ENCODE assay signal across 6 cellular contexts in the genomic region with DNA sequence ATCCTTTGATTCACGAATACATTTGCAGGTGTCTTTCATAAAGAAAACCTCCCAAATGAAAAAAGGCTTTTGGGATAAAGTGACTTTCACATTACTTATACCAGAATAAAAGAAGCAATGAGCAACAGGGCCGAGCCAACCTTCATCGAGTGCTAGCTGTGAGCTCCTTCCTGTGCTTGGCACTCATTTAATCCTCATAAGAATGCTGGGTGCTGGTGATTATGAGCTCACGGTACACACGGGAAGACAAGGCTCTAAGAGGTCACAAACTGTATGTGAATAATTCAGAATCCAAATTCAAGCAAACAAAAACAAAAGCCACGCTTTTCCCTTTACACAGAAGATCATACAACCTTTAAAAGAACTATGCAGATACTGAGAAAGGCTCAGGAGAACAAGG.
"Had no signal": no experiment of that assay in that cellular context is flagged by ENCODE, and none has a peak within 500 bp of the region (broad histone marks: within the 10 kb centered on the region; RNA-seq: fewer than 3 reads in every experiment).

No MANE protein-coding gene starts in this region.

- H3K36me3 ChIP-seq: ovary, prostate gland, stomach, transverse colon had no signal

- H3K27me3 ChIP-seq: ovary, stomach, testis, transverse colon had no signal

- H3K9me3 ChIP-seq: ovary, prostate gland, stomach, testis, transverse colon had no signal

- H3K27ac ChIP-seq: ovary, prostate gland, testis, transverse colon had no signal

- H3K4me3 ChIP-seq: ovary, prostate gland, stomach, testis, transverse colon had no signal

- H3K4me1 ChIP-seq: prostate gland, testis had no signal

- FAIRE-seq: keratinocyte had no signal
